ENCODE assay signal across 20 cellular contexts in genomic region chr6:136208783-136209182, GRCh38. TPM values are rescaled to one million over a fixed set of nuclear protein-coding genes. Genes with fewer than 3 reads are reported as not detected.
DNase-seq lines count a peak whose midpoint lies in the region; ATAC-seq, FAIRE-seq and TF ChIP-seq lines count a peak whose summit lies in the region.
"Had no signal": no experiment of that assay in that cellular context is flagged by ENCODE, and none has a peak within 500 bp of the region (broad histone marks: within the 10 kb centered on the region; RNA-seq: fewer than 3 reads in every experiment).

No MANE protein-coding gene starts in this region.

- H3K4me1 ChIP-seq in mesendoderm (ENCODE audit: control insufficient read depth, low read depth, low read length): no peaks in the 10 kb centered on the region
- no peaks in the 10 kb centered on the region for H3K4me1 ChIP-seq in HepG2 (ENCODE audit: insufficient read depth, low read length)

- H2AK5ac ChIP-seq in mesendoderm (ENCODE audit: low read length): no peak overlapping the region

- H3K27ac Mint-ChIP-seq in WTC11: no peak overlapping the region
- H3K27ac Mint-ChIP-seq: CD4-positive, CD25-positive, alpha-beta regulatory T cell; T-helper 1 cell treated with Interleukin-12 subunit alpha and Interleukin-12 subunit beta and Interleukin-4 antibody, amounts not matched to agents 30 μg/mL and 1 μg/mL, for 36 hours had no signal

- H3K23ac ChIP-seq in mesendoderm (ENCODE audit: low read length): no peak overlapping the region

- H3K9me3 Mint-ChIP-seq in WTC11: no peaks in the 10 kb centered on the region; the same call in 1 of the 2 replicates
- H3K9me3 Mint-ChIP-seq: T-helper 1 cell treated with Interleukin-12 subunit alpha and Interleukin-12 subunit beta and Interleukin-4 antibody, amounts not matched to agents 30 μg/mL and 1 μg/mL, for 36 hours had no signal

- H3K56ac ChIP-seq in mesendoderm (ENCODE audit: low read length): no peak overlapping the region

- POLR2A ChIA-PET in WTC11 (lab: Charles Lee) (no interaction called here), HepG2 (lab: Yijun Ruan, JAX) (no interaction called here)

- TF ChIP-seq EP300 in Ishikawa (IDR thresholded peaks at IDR 0.05; ENCODE audit: borderline replicate concordance) (no peak), HepG2 (IDR thresholded peaks at IDR 0.05; ENCODE audit: low read depth in 2 of 2, low read length in 2 of 2) (no peak), HepG2 (CRISPR knock-in tag; IDR thresholded peaks at IDR 0.05; ENCODE audit: borderline replicate concordance) (no peak)

- H3K4me2 ChIP-seq in mesendoderm (ENCODE audit: low read length) (no peak overlapping the region), HepG2 (ENCODE audit: low read depth, low read length) (no peak overlapping the region)

- no peaks in the 10 kb centered on the region for H3K9me3 ChIP-seq in HepG2 (ENCODE audit: low read length)

- H3K27ac ChIP-seq in mesendoderm (ENCODE audit: low read depth, low read length) (no peak overlapping the region), HepG2 (ENCODE audit: extremely low read length, insufficient read depth, low read length) (no peak overlapping the region)

- H4K20me1 ChIP-seq in HepG2 (ENCODE audit: insufficient read depth, low read length): no peaks in the 10 kb centered on the region

- peak; percentile 3 for TF ChIP-seq RAD21 in Ishikawa (IDR thresholded peaks at IDR 0.05; ENCODE audit: low read depth)
- no peak for TF ChIP-seq RAD21 in HepG2 (CRISPR knock-in tag; IDR thresholded peaks at IDR 0.05)

- CTCF ChIA-PET in WTC11 (lab: Charles Lee): no interaction called here
- CTCF ChIA-PET in HepG2 (lab: Yijun Ruan, JAX; ENCODE audit: low intra/inter-chr PET ratio, low total read pairs): no interaction called here

- FAIRE-seq in HepG2 (lab: Jason Lieb, UNC): no peak
- FAIRE-seq: G401.6, GM12878 had no signal

- H3K4ac ChIP-seq in mesendoderm (ENCODE audit: low read depth, low read length): no peak overlapping the region

- H3K4me3 ChIP-seq in mesendoderm (ENCODE audit: low read length) (no peak overlapping the region), HepG2 (replicated peaks in 1 of 3; ENCODE audit: insufficient read depth in 1 of 3, low read depth in 2 of 3, low read length in 3 of 3) (no peak overlapping the region)
- H3K4me3 ChIP-seq: GM12878 had no signal

- intact Hi-C loops in HepG2 (cut with micrococcal nuclease; ENCODE audit: unreplicated experiment): no loop called here

- no TSS peak for BruUV-seq in HepG2 (replicated peaks; lab: Mats Ljungman, UMichigan)

- no peak overlapping the region for H3K9ac ChIP-seq in mesendoderm (ENCODE audit: low read length)
- no peak overlapping the region for H3K9ac ChIP-seq in HepG2 (ENCODE audit: insufficient read depth, low read depth, low read length)

- H3K79me2 ChIP-seq in mesendoderm (ENCODE audit: control insufficient read depth, insufficient read depth, low read length): no peaks in the 10 kb centered on the region
- no peaks in the 10 kb centered on the region for H3K79me2 ChIP-seq in HepG2 (ENCODE audit: insufficient read depth, low read length)

- no CpG with 5 or more reads among the region's 4 CpGs for WGBS in mesendoderm (ENCODE audit: extremely low coverage, insufficient coverage, low lambda C conversion rate)
- WGBS in HepG2 (ENCODE audit: low lambda C conversion rate): 59% methylated on average over 4 of the region's 4 CpGs

- no peak overlapping the region for H2BK5ac ChIP-seq in mesendoderm (ENCODE audit: low read length)

- no peak overlapping the region for H4K8ac ChIP-seq in mesendoderm (ENCODE audit: low read depth, low read length)

- H3K18ac ChIP-seq in mesendoderm (ENCODE audit: low read length): no peak overlapping the region

- ATAC-seq in WTC11 (peak; percentile 39; the same call in 1 of the 2 replicates), HepG2 (no peak)
- ATAC-seq: GM12878 had no signal

- TF ChIP-seq POLR2A in HepG2 (IDR thresholded peaks at IDR 0.05; ENCODE audit: insufficient read depth in 1 of 2, low read depth in 2 of 2, low read length in 2 of 2): no peak

- H3K27me3 Mint-ChIP-seq in WTC11 (ENCODE audit: low read depth): no peaks in the 10 kb centered on the region
- H3K27me3 Mint-ChIP-seq: CD4-positive, CD25-positive, alpha-beta regulatory T cell had no signal

- H2BK15ac ChIP-seq in mesendoderm (replicated peaks; ENCODE audit: low read depth): no peak overlapping the region

- no peak overlapping the region for H2AFZ ChIP-seq in HepG2 (ENCODE audit: low read length)

- DNase-seq in WTC11 (ENCODE audit: low spot score) (no peak), mesendoderm (peak; percentile 22), hepatic stellate cell (ENCODE audit: low spot score) (no peak), NCI-H1417 (lab: John Stamatoyannopoulos, UW) (no peak), HepG2 (ENCODE audit: low spot score) (no peak)
- DNase-seq: ACHN; Calu3; CD4-positive, CD25-positive, alpha-beta regulatory T cell; DMS79 treated with DMSO at 0.1 percent for 48 hours; GOT3; IMR-90; NCI-H1417 treated with DMSO at 0.1 percent for 48 hours; NCI-H1930; NCI-H446 treated with DMSO at 0.1 percent for 48 hours; SHP77 had no signal

- no peaks in the 10 kb centered on the region for H3K4me1 Mint-ChIP-seq in WTC11
- H3K4me1 Mint-ChIP-seq: CD4-positive, CD25-positive, alpha-beta regulatory T cell had no signal

- H3K79me1 ChIP-seq in mesendoderm (ENCODE audit: low read length): no peaks in the 10 kb centered on the region

- no peaks in the 10 kb centered on the region for H3K27me3 ChIP-seq in mesendoderm (ENCODE audit: insufficient read depth, low read length, poor library complexity)
- H3K27me3 ChIP-seq in HepG2 (ENCODE audit: control insufficient read depth in 1 of 2, insufficient read depth in 2 of 2, low read length in 2 of 2): no peaks in the 10 kb centered on the region; a peak in 1 of 5 replicates

- H2BK120ac ChIP-seq in mesendoderm (ENCODE audit: low read depth, low read length): no peak overlapping the region

- H4K5ac ChIP-seq in mesendoderm (ENCODE audit: low read length): no peak overlapping the region

- TF ChIP-seq CTCF in GM12872 (IDR thresholded peaks at IDR 0.05; ENCODE audit: insufficient read depth, low read depth, low read length): 0 out of 3 replicates have a peak, but pooled peaks have one; percentile 4
- no peak for TF ChIP-seq CTCF in WTC11 (IDR thresholded peaks at IDR 0.05)
- TF ChIP-seq CTCF in HepG2 (CRISPR knock-in tag; IDR thresholded peaks at IDR 0.05): no peak

- no peaks in the 10 kb centered on the region for H3K36me3 Mint-ChIP-seq in WTC11
- H3K36me3 Mint-ChIP-seq: CD4-positive, CD25-positive, alpha-beta regulatory T cell had no signal

- H3K36me3 ChIP-seq in mesendoderm (ENCODE audit: control insufficient read depth, insufficient read depth, low read length) (no peaks in the 10 kb centered on the region), HepG2 (replicated peaks in 1 of 2; ENCODE audit: control insufficient read depth in 1 of 2, insufficient read depth in 2 of 2, low read length in 2 of 2) (no peaks in the 10 kb centered on the region)

- H3K4me3 Mint-ChIP-seq in WTC11: no peak overlapping the region
- H3K4me3 Mint-ChIP-seq: CD4-positive, CD25-positive, alpha-beta regulatory T cell; T-helper 1 cell treated with Interleukin-12 subunit alpha and Interleukin-12 subunit beta and Interleukin-4 antibody, amounts not matched to agents 30 μg/mL and 1 μg/mL, for 36 hours had no signal

- in situ Hi-C loops in HepG2 (cut with HindIII; ENCODE audit: extremely low pct_ligation_motif_present, low pct_unique_long_range_greater_than_20kb): no loop called here

TF ChIP-seq in HepG2, 621 proteins besides CTCF, POLR2A, EP300 and RAD21 (continues in another document):
- TF ChIP-seq GPBP1L1 (CRISPR knock-in tag; IDR thresholded peaks at IDR 0.05) (no peak), ZNF329 (CRISPR knock-in tag; IDR thresholded peaks at IDR 0.05; ENCODE audit: low read depth) (no peak), IRX3 (CRISPR knock-in tag; IDR thresholded peaks at IDR 0.05; ENCODE audit: borderline replicate concordance, low read depth) (no peak)

RNA-seq across cellular contexts. Expression of gene MTFR2, which starts 41.3 kb away (rescaled TPM):
- total RNA-seq in WTC11 (2021) (8.2 to 8.5 TPM (median 8.5 TPM) in 3 replicates), HepG2 (2016; rRNA removed; fragmentation: Illumina TruSeq; extraction: Trizol) (10.7 and 12.5 TPM in 2 replicates)
- polyA plus RNA-seq in mesendoderm (2013, experiment 1 of 2): 14.9 TPM
- polyA plus RNA-seq in mesendoderm (2013, experiment 2 of 2): 16.7 TPM
- 4.1 TPM in 2 replicates for total RNA-seq in HepG2 (2016; cell fraction: cytosol; rRNA removed; fragmentation: Illumina TruSeq; extraction: Trizol; ENCODE audit: low read depth)
- total RNA-seq in HepG2 (2016; cell fraction: insoluble cytoplasmic fraction; rRNA removed; fragmentation: Illumina TruSeq; extraction: Trizol): 9.5 and 12.3 TPM in 2 replicates
- 6.1 and 7.8 TPM in 2 replicates for total RNA-seq in HepG2 (2016; cell fraction: membrane; rRNA removed; fragmentation: Illumina TruSeq; extraction: Trizol)
- total RNA-seq in HepG2 (2016; cell fraction: nucleus; rRNA removed; fragmentation: Illumina TruSeq; extraction: Trizol): 10.1 and 10.9 TPM in 2 replicates
- 5.1 and 6.7 TPM in 2 replicates for polyA plus RNA-seq in HepG2 (2011; rRNA removed)
- 3.7 and 5.7 TPM in 2 replicates for polyA plus RNA-seq in HepG2 (2011; cell fraction: cytosol; rRNA removed)
- 2.8 and 5.0 TPM in 2 replicates for polyA plus RNA-seq in HepG2 (2011; cell fraction: nucleus; rRNA removed)
- 2.0 and 4.5 TPM in 2 replicates for polyA plus RNA-seq in HepG2 (2012)
- polyA plus RNA-seq in HepG2 (2016; cell fraction: cytosol; fragmentation: Illumina TruSeq; extraction: Trizol; ENCODE audit: low read depth): 2.5 and 2.9 TPM in 2 replicates
- 16.6 and 19.4 TPM in 2 replicates for polyA plus RNA-seq in HepG2 (2016; cell fraction: insoluble cytoplasmic fraction; fragmentation: Illumina TruSeq; extraction: Trizol; ENCODE audit: low read depth)
- polyA plus RNA-seq in HepG2 (2016; cell fraction: membrane; fragmentation: Illumina TruSeq; extraction: Trizol; ENCODE audit: low read depth): 3.7 and 4.4 TPM in 2 replicates
- polyA plus RNA-seq in HepG2 (2016; cell fraction: nucleus; fragmentation: Illumina TruSeq; extraction: Trizol; ENCODE audit: insufficient read depth, low read depth): 14.9 and 16.4 TPM in 2 replicates
- 4.5 and 22.8 TPM in 2 replicates for polyA minus RNA-seq in HepG2 (2011; rRNA and poly(A)+ RNA removed; ENCODE audit: low replicate concordance)
- 1.5 and 2.5 TPM in 2 replicates for polyA minus RNA-seq in HepG2 (2011; cell fraction: cytosol; rRNA and poly(A)+ RNA removed)
- polyA minus RNA-seq in HepG2 (2011; cell fraction: nucleus; rRNA and poly(A)+ RNA removed): 8.3 and 13.4 TPM in 2 replicates
